Comparison of ENCODE assay signal across 18 cellular contexts in genomic region chr1:38727629-38728175, GRCh38.
DNase-seq lines count a peak whose midpoint lies in the region; FAIRE-seq and TF ChIP-seq lines count a peak whose summit lies in the region.
"Had no signal": no experiment of that assay in that cellular context is flagged by ENCODE, and none has a peak within 500 bp of the region (broad histone marks: within the 10 kb centered on the region; RNA-seq: fewer than 3 reads in every experiment).

No MANE protein-coding gene starts in this region.

- peak overlapping the region; percentile 64 for H3K4me2 ChIP-seq in astrocyte (ENCODE audit: low read length)
- peak overlapping the region; percentile 72 for H3K4me2 ChIP-seq in osteoblast (ENCODE audit: insufficient read depth, low read length)
- H3K4me2 ChIP-seq: KMS-11 had no signal

- H4K20me1 ChIP-seq in astrocyte (ENCODE audit: insufficient read depth, low read length) = no peaks in the 10 kb centered on the region
- H4K20me1 ChIP-seq in osteoblast (ENCODE audit: insufficient read depth, low read length) = no peaks in the 10 kb centered on the region

- in situ Hi-C loops in ACHN (cut with HindIII; ENCODE audit: low pct_ligation_motif_present, low pct_unique_long_range_greater_than_20kb, low sequenced_read_pairs) = no loop called here

- H3K36me3 Mint-ChIP-seq in astrocyte (ENCODE audit: low read depth, unreplicated experiment) = no peaks in the 10 kb centered on the region
- H3K36me3 Mint-ChIP-seq: activated naive CD4-positive, alpha-beta T cell treated with anti-CD3 and anti-CD28 coated beads, Interleukin-2, amount 50 U/mL, for 72 hours; natural killer cell had no signal

- H2AFZ ChIP-seq in astrocyte (ENCODE audit: low read depth, low read length) = peak overlapping the region; percentile 14
- H2AFZ ChIP-seq in osteoblast (ENCODE audit: low read length) = peak overlapping the region; percentile 20

- H3K27ac Mint-ChIP-seq in astrocyte (ENCODE audit: unreplicated experiment) = peak overlapping the region; percentile 90
- H3K27ac Mint-ChIP-seq: activated CD4-positive, alpha-beta T cell treated with anti-CD3 and anti-CD28 coated beads, Interleukin-2, amount 10 ng/mL, durations not matched to agents 24 days and 14 days; activated naive CD4-positive, alpha-beta T cell treated with anti-CD3 and anti-CD28 coated beads, Interleukin-2, amount 50 U/mL, for 72 hours; natural killer cell had no signal

- H3K27me3 ChIP-seq in astrocyte (ENCODE audit: insufficient read depth, low read length) = peaks cover 8% of the 10 kb centered on the region
- H3K27me3 ChIP-seq in iPS-15b (ENCODE audit: control insufficient read depth, insufficient read depth, low read length) = peaks cover 11% of the 10 kb centered on the region
- H3K27me3 ChIP-seq in osteoblast (ENCODE audit: insufficient read depth, low read length) = peaks cover 3% of the 10 kb centered on the region

- H3K9me3 ChIP-seq in astrocyte (ENCODE audit: insufficient read depth, low read depth, low read length) = no peaks in the 10 kb centered on the region
- no peaks in the 10 kb centered on the region for H3K9me3 ChIP-seq in iPS-15b (ENCODE audit: control insufficient read depth, insufficient read depth, low read length)
- no peaks in the 10 kb centered on the region for H3K9me3 ChIP-seq in osteoblast (ENCODE audit: low read depth, low read length)

- H3K9me3 Mint-ChIP-seq in astrocyte (ENCODE audit: unreplicated experiment) = peaks cover 1% of the 10 kb centered on the region
- H3K9me3 Mint-ChIP-seq: activated CD4-positive, alpha-beta T cell treated with anti-CD3 and anti-CD28 coated beads, Interleukin-2, amount 10 ng/mL, durations not matched to agents 24 days and 14 days; activated naive CD4-positive, alpha-beta T cell treated with anti-CD3 and anti-CD28 coated beads, Interleukin-2, amount 50 U/mL, for 72 hours; natural killer cell had no signal

- H3K4me3 Mint-ChIP-seq in astrocyte (ENCODE audit: unreplicated experiment) = no peak overlapping the region
- H3K4me3 Mint-ChIP-seq: activated CD4-positive, alpha-beta T cell treated with anti-CD3 and anti-CD28 coated beads, Interleukin-2, amount 10 ng/mL, durations not matched to agents 24 days and 14 days; natural killer cell had no signal

- H3K4me3 ChIP-seq in astrocyte (ENCODE audit: insufficient read depth, low read depth, low read length) (no peak overlapping the region), iPS-15b (ENCODE audit: low read depth, low read length) (peak overlapping the region; percentile 35), osteoblast (ENCODE audit: insufficient read depth, low read length) (no peak overlapping the region)

- TF ChIP-seq CTCF in astrocyte (IDR thresholded peaks at IDR 0.05; ENCODE audit: insufficient read depth, low read depth, low read length) (no peak), osteoblast (IDR thresholded peaks at IDR 0.05; ENCODE audit: extremely low read depth, low read depth, low read length) (no peak)

- H3K9ac ChIP-seq in astrocyte (ENCODE audit: low read length) (no peak overlapping the region), iPS-15b (ENCODE audit: low read depth, low read length) (no peak overlapping the region)
- H3K9ac ChIP-seq: KMS-11 had no signal

- no peak overlapping the region for H3K27ac ChIP-seq in astrocyte (ENCODE audit: low read depth, low read length)
- H3K27ac ChIP-seq in osteoblast (ENCODE audit: low read depth, low read length) = peak overlapping the region; percentile 7
- H3K27ac ChIP-seq: KMS-11 had no signal

- H3K4me1 Mint-ChIP-seq in astrocyte (ENCODE audit: low read depth, unreplicated experiment) = peaks cover 14% of the 10 kb centered on the region
- H3K4me1 Mint-ChIP-seq: activated CD4-positive, alpha-beta T cell treated with anti-CD3 and anti-CD28 coated beads, Interleukin-2, amount 10 ng/mL, durations not matched to agents 24 days and 14 days; natural killer cell had no signal

- H3K27me3 Mint-ChIP-seq in astrocyte (ENCODE audit: low read depth, unreplicated experiment) = peaks cover 32% of the 10 kb centered on the region

- H3K4me1 ChIP-seq in astrocyte (ENCODE audit: insufficient read depth, low read length) (peaks cover 12% of the 10 kb centered on the region), iPS-15b (ENCODE audit: control insufficient read depth, insufficient read depth, low read length) (peaks cover 29% of the 10 kb centered on the region), osteoblast (ENCODE audit: insufficient read depth, low read length) (peaks cover 15% of the 10 kb centered on the region)

- no peak for FAIRE-seq in astrocyte (lab: Jason Lieb, UNC)
- FAIRE-seq: endometrium had no signal

- H3K36me3 ChIP-seq in astrocyte (ENCODE audit: insufficient read depth, low read length) = no peaks in the 10 kb centered on the region
- H3K36me3 ChIP-seq in iPS-15b (ENCODE audit: control insufficient read depth, insufficient read depth, low read length) = no peaks in the 10 kb centered on the region
- no peaks in the 10 kb centered on the region for H3K36me3 ChIP-seq in osteoblast (ENCODE audit: insufficient read depth, low read length)

- DNase-seq in ELF-1 (ENCODE audit: low read depth, low spot score) = peak; percentile 31
- DNase-seq in astrocyte (ENCODE audit: low read depth) = no peak
- no peak for DNase-seq in osteoblast (ENCODE audit: insufficient read length, low spot score, missing footprints)
- no peak for DNase-seq in stimulated activated CD4-positive, alpha-beta T cell treated with anti-CD3 and anti-CD28 coated beads, Interleukin-12 subunit alpha, Interleukin-12 subunit beta, amount 100 ng/mL, for 4 hours
- DNase-seq in SIG-M5 treated with dmso at 0.1 percent for 504 hours (lab: John Stamatoyannopoulos, UW; ENCODE audit: unreplicated experiment) = no peak
- DNase-seq in ACHN = no peak
- DNase-seq in OCI-M2 (lab: John Stamatoyannopoulos, UW; ENCODE audit: unreplicated experiment) = no peak
- DNase-seq: activated CD4-positive, alpha-beta T cell treated with anti-CD3 and anti-CD28 coated beads, Interleukin-2, amount 10 ng/mL, durations not matched to agents 24 days and 14 days; AML-193; natural killer cell; NK-92 treated with Interleukin-12 subunit alpha and Interleukin-12 subunit beta, amount 100 ng/mL, for 24 hours; stimulated activated CD4-positive, alpha-beta T cell treated with anti-CD3 and anti-CD28 coated beads, Interleukin-4, amount 100 ng/mL, for 24 hours; T-helper 9 cell; trophoblast cell had no signal

- H3K79me2 ChIP-seq in astrocyte (ENCODE audit: insufficient read depth, low read length) (no peaks in the 10 kb centered on the region), osteoblast (ENCODE audit: insufficient read depth, low read length) (no peaks in the 10 kb centered on the region)
